Comparison of ENCODE assay signal across 26 cellular contexts in the genomic region with DNA sequence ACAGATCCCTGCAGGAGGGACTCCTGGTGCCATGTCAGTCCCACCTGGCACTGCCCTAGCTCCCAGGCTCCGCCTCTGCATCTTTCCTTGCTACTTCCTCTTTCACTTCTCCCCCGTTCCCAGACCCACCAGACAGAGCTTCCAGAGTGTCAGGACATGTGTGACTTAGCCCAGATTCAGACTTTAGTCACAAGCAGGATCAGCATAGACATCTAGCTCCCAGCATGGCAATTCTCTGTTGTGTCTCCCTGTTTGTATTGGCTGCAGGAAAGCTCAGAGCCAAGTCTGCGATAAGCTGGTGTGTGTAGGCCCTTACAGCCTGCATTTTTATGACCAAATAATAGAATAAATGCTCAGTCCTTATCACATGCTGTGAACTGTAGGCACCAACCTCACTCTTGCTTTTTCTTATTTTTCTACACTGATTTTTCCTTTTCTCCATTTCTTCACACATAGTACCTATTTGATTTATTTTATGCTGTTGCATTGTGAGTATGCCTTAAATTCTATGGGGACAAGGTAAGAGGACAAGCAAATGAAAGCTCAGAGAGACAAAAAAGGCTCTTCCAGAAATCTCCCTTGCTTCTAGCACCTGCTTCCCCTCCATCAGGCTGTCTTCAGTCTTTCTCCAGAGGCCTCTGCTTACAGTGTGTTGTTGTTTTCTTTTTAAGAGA. TPM values are rescaled to one million over a fixed set of nuclear protein-coding genes. Genes with fewer than 3 reads are reported as not detected.
A peak's percentile ranks its signal among the peaks of the same experiment; 100 is the strongest.
DNase-seq lines count a peak whose midpoint lies in the region; ATAC-seq and TF ChIP-seq lines count a peak whose summit lies in the region.
"Had no signal": no experiment of that assay in that cellular context is flagged by ENCODE, and none has a peak within 500 bp of the region (broad histone marks: within the 10 kb centered on the region; RNA-seq: fewer than 3 reads in every experiment).

No MANE protein-coding gene starts in this region.

- H3K36me3 ChIP-seq in transverse colon = no peaks in the 10 kb centered on the region
- H3K36me3 ChIP-seq: SJCRH30 had no signal

- H3K9me3 Mint-ChIP-seq in type B pancreatic cell = peaks cover 6% of the 10 kb centered on the region
- H3K9me3 Mint-ChIP-seq: activated CD4-positive, alpha-beta T cell treated with anti-CD3 and anti-CD28 coated beads, Interleukin-2, amount 10 ng/mL, durations not matched to agents 24 days and 14 days; activated T-cell treated with anti-CD3 and anti-CD28 coated beads, Interleukin-2, amount 50 U/mL, for 72 hours; T-helper 1 cell treated with Interleukin-12 subunit alpha and Interleukin-12 subunit beta and Interleukin-4 antibody, amounts not matched to agents 30 μg/mL and 1 μg/mL, for 36 hours had no signal

- H3K27ac ChIP-seq in VCaP (peak overlapping the region; percentile 89), transverse colon (no peak overlapping the region)
- H3K27ac ChIP-seq: 22Rv1, SJCRH30 had no signal

- peaks cover 0 to 18% (median 10%) of the 10 kb centered on the region in 4 donors for H3K4me1 ChIP-seq in transverse colon
- H3K4me1 ChIP-seq: SJCRH30 had no signal

- H3K4me3 ChIP-seq in transverse colon = no peak overlapping the region
- H3K4me3 ChIP-seq: SJCRH30 had no signal

- ATAC-seq in GM18873 (IDR thresholded peaks at IDR 0.05; ENCODE audit: low FRiP score, unreplicated experiment) (no peak), GM19455 (IDR thresholded peaks at IDR 0.05; ENCODE audit: unreplicated experiment) (no peak)
- ATAC-seq: activated T-cell treated with anti-CD3 and anti-CD28 coated beads, Interleukin-2, amount 50 U/mL, for 72 hours; Panc1 had no signal

- H3K4me3 Mint-ChIP-seq in type B pancreatic cell = no peak overlapping the region
- H3K4me3 Mint-ChIP-seq: activated CD4-positive, alpha-beta T cell treated with anti-CD3 and anti-CD28 coated beads, Interleukin-2, amount 10 ng/mL, durations not matched to agents 24 days and 14 days; activated T-cell treated with anti-CD3 and anti-CD28 coated beads, Interleukin-2, amount 50 U/mL, for 72 hours; HFFc6; memory B cell; naive B cell; T-helper 1 cell treated with Interleukin-12 subunit alpha and Interleukin-12 subunit beta and Interleukin-4 antibody, amounts not matched to agents 30 μg/mL and 1 μg/mL, for 36 hours had no signal

- no peaks in the 10 kb centered on the region for H3K9me3 ChIP-seq in transverse colon
- H3K9me3 ChIP-seq: SJCRH30 had no signal

- intact Hi-C loops in transverse colon (cut with DNase I; ENCODE audit: low total_unique reads) = no loop called here

- TF ChIP-seq CTCF in VCaP (conservative IDR thresholded peaks at IDR 0.05) (no peak), transverse colon (IDR thresholded peaks at IDR 0.05) (no peak), type B pancreatic cell (conservative IDR thresholded peaks at IDR 0.05) (no peak)

- no peaks in the 10 kb centered on the region for H3K4me1 Mint-ChIP-seq in type B pancreatic cell (ENCODE audit: unreplicated experiment)
- H3K4me1 Mint-ChIP-seq: activated CD4-positive, alpha-beta T cell treated with anti-CD3 and anti-CD28 coated beads, Interleukin-2, amount 10 ng/mL, durations not matched to agents 24 days and 14 days; memory B cell; naive B cell had no signal

- DNase-seq in DMS53 (lab: John Stamatoyannopoulos, UW) (peak; percentile 14), DMS53 treated with DMSO at 0.1 percent for 48 hours (lab: John Stamatoyannopoulos, UW; ENCODE audit: unreplicated experiment) (no peak), LoVo (ENCODE audit: low spot score) (peak; percentile 3), transverse colon (peak; percentile 26), type B pancreatic cell (ENCODE audit: extremely low spot score, unreplicated experiment) (no peak)
- DNase-seq: activated CD4-positive, alpha-beta T cell treated with anti-CD3 and anti-CD28 coated beads, Interleukin-2, amount 10 ng/mL, durations not matched to agents 24 days and 14 days; activated naive CD4-positive, alpha-beta T cell treated with anti-CD3 and anti-CD28 coated beads, Interleukin-2, amount 50 U/mL, for 16 hours; activated T-cell treated with anti-CD3 and anti-CD28 coated beads, Interleukin-2, amount 50 U/mL, for 72 hours; DND-41; HFFc6; kidney; naive B cell; NCI-H1436 treated with DMSO at 0.1 percent for 48 hours; NCI-H2171 treated with DMSO at 0.1 percent for 48 hours; NCI-H748 treated with DMSO at 0.1 percent for 48 hours; occipital lobe; SJCRH30 had no signal

- H3K27me3 Mint-ChIP-seq in type B pancreatic cell = no peaks in the 10 kb centered on the region
- H3K27me3 Mint-ChIP-seq: activated CD4-positive, alpha-beta T cell treated with anti-CD3 and anti-CD28 coated beads, Interleukin-2, amount 10 ng/mL, durations not matched to agents 24 days and 14 days; memory B cell had no signal

- no peaks in the 10 kb centered on the region for H3K27me3 ChIP-seq in transverse colon
- H3K27me3 ChIP-seq: SJCRH30 had no signal

- no peak for TF ChIP-seq EP300 in transverse colon (IDR thresholded peaks at IDR 0.05; ENCODE audit: low read depth)

- H3K36me3 Mint-ChIP-seq in type B pancreatic cell = no peaks in the 10 kb centered on the region
- H3K36me3 Mint-ChIP-seq: naive B cell had no signal

- WGBS in transverse colon (ENCODE audit: low coverage in 1 of 2), 2 donors = 28 to 44% methylated on average over 2 to 3 of the region's 3 CpGs

- TF ChIP-seq POLR2A in transverse colon (IDR thresholded peaks at IDR 0.05) = no peak

- H3K27ac Mint-ChIP-seq in type B pancreatic cell = no peak overlapping the region
- H3K27ac Mint-ChIP-seq: activated CD4-positive, alpha-beta T cell treated with anti-CD3 and anti-CD28 coated beads, Interleukin-2, amount 10 ng/mL, durations not matched to agents 24 days and 14 days; activated T-cell treated with anti-CD3 and anti-CD28 coated beads, Interleukin-2, amount 50 U/mL, for 72 hours; HFFc6; memory B cell; naive B cell; T-helper 1 cell treated with Interleukin-12 subunit alpha and Interleukin-12 subunit beta and Interleukin-4 antibody, amounts not matched to agents 30 μg/mL and 1 μg/mL, for 36 hours had no signal

- in situ Hi-C loops in transverse colon (cut with MboI; ENCODE audit: low pct_ligation_motif_present in 1 of 4, low pct_unique_long_range_greater_than_20kb in 1 of 4, low sequenced_read_pairs in 3 of 4) = loop anchor here in 3 of 4 donors (25.0 kb wide), 2 partner anchors 270 to 295 kb away; no protein-coding TSS in a partner anchor

RNA-seq across cellular contexts. Expression of gene DHRS2, which starts 5.9 kb away (rescaled TPM):
- not detected for total RNA-seq in transverse colon
- 1.4 and 3.3 TPM in 2 replicates for total RNA-seq in type B pancreatic cell (ENCODE audit: low replicate concordance)
- total RNA-seq: fibroblast of lung, sciatic nerve had no signal

Comparison
In these comparisons a context has a peak if more than half of its experiments do, and no peak if none do; other contexts are left out.
1. DNase-seq: peak in DMS53 (single experiment), LoVo (single experiment) and transverse colon (single experiment); none in DMS53 treated with DMSO at 0.1 percent for 48 hours (single experiment) and type B pancreatic cell (single experiment).